25 cellular contexts compared by ENCODE assay signal in genomic region chr2:120515759-120516295, GRCh38.
"Had no signal": no experiment of that assay in that cellular context is flagged by ENCODE, and none has a peak within 500 bp of the region (broad histone marks: within the 10 kb centered on the region; RNA-seq: fewer than 3 reads in every experiment).

No MANE protein-coding gene starts in this region.

- FAIRE-seq: HTR-8/SVneo, RCC 7860 had no signal

- H3K36me3 ChIP-seq: MG63 had no signal

- DNase-seq: Karpas-422, KG1, MG63, NCI-H1092, NCI-H1105 treated with DMSO at 0.1 percent for 48 hours, NCI-H1417 treated with DMSO at 0.1 percent for 48 hours, NCI-H146, NCI-H1694 treated with DMSO at 0.1 percent for 48 hours, NCI-H1930, NCI-H2081, NCI-H2107, NCI-H2171, NCI-H226, NCI-H446, NCI-H510A, NCI-H524 treated with DMSO at 0.1 percent for 48 hours, NCI-H69, NCI-H774, RPMI8226, SHP77, SK-N-SH, SW 1271 had no signal

- H3K4me3 ChIP-seq: MG63 had no signal

- H3K27me3 ChIP-seq: MG63 had no signal

- H3K9ac ChIP-seq: SK-N-SH had no signal

- H3K27ac ChIP-seq: HL-60 had no signal

- H3K9me3 ChIP-seq: MG63, SK-N-SH had no signal
